Comparison of ENCODE assay signal across 1 cellular context in genomic region chr6:53579338-53579737, GRCh38.
TF ChIP-seq lines count a peak whose summit lies in the region.

No MANE protein-coding gene starts in this region.

TF ChIP-seq in HEK293, 187 proteins besides CTCF, POLR2A, EP300 and RAD21 (continued from another document):
- TF ChIP-seq TSHZ1 (tag by site-specific recombination; IDR thresholded peaks at IDR 0.05; ENCODE audit: borderline replicate concordance) (no peak), ZNF391 (tag by site-specific recombination; IDR thresholded peaks at IDR 0.05; ENCODE audit: borderline replicate concordance, low read depth) (no peak), PRDM4 (tag by site-specific recombination; IDR thresholded peaks at IDR 0.05) (no peak), SETDB1 (IDR thresholded peaks at IDR 0.05; ENCODE audit: insufficient read length, low read length) (peak; percentile 57), ZBTB1 (tag by site-specific recombination; IDR thresholded peaks at IDR 0.05) (no peak), TRIM28 (IDR thresholded peaks at IDR 0.05; ENCODE audit: borderline replicate concordance, low read length) (peak; percentile 59; the same call in 1 of the 2 replicates)
